1 cellular context compared by ENCODE assay signal in the genomic region with DNA sequence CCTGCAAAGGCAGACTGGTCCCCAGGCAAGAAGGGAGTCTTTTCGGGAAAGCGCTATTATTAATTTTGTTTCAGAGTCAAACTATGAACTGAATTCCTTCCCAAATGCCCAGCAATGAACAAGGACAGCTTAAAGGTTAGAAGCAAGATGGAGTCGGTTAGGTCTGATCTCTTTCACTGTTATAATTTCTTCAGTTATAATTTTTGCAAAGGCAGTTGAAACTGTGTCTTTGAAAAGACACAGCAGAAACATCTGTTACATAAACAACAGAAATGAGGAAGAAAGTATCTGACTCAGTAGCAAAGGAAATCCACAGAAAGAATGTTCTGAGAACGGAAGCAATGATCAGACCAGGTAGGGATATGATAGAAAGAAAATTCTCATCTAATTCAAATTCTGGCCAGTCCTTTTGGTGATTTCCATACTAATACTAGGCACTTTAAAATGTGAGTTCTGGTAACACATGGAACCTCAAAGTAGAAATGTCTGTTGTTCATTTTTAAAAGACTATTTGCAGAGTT.
A peak's percentile ranks its signal among the peaks of the same experiment; 100 is the strongest.
TF ChIP-seq lines count a peak whose summit lies in the region.

No MANE protein-coding gene starts in this region.

TF ChIP-seq in K562, 482 proteins besides CTCF, POLR2A, EP300 and RAD21 (continued from another document):
- peak; percentile 56; the same call in 1 of the 2 replicates for TF ChIP-seq PTRF (tag; IDR thresholded peaks at IDR 0.05)
- TF ChIP-seq GTF2E2 (tag; IDR thresholded peaks at IDR 0.05), result no peak
- TF ChIP-seq SREBF1 (IDR thresholded peaks at IDR 0.05; ENCODE audit: borderline replicate concordance, low read depth, low read length), result no peak
- TF ChIP-seq MCM3 (IDR thresholded peaks at IDR 0.05), result no peak
- TF ChIP-seq, protein P1, sequence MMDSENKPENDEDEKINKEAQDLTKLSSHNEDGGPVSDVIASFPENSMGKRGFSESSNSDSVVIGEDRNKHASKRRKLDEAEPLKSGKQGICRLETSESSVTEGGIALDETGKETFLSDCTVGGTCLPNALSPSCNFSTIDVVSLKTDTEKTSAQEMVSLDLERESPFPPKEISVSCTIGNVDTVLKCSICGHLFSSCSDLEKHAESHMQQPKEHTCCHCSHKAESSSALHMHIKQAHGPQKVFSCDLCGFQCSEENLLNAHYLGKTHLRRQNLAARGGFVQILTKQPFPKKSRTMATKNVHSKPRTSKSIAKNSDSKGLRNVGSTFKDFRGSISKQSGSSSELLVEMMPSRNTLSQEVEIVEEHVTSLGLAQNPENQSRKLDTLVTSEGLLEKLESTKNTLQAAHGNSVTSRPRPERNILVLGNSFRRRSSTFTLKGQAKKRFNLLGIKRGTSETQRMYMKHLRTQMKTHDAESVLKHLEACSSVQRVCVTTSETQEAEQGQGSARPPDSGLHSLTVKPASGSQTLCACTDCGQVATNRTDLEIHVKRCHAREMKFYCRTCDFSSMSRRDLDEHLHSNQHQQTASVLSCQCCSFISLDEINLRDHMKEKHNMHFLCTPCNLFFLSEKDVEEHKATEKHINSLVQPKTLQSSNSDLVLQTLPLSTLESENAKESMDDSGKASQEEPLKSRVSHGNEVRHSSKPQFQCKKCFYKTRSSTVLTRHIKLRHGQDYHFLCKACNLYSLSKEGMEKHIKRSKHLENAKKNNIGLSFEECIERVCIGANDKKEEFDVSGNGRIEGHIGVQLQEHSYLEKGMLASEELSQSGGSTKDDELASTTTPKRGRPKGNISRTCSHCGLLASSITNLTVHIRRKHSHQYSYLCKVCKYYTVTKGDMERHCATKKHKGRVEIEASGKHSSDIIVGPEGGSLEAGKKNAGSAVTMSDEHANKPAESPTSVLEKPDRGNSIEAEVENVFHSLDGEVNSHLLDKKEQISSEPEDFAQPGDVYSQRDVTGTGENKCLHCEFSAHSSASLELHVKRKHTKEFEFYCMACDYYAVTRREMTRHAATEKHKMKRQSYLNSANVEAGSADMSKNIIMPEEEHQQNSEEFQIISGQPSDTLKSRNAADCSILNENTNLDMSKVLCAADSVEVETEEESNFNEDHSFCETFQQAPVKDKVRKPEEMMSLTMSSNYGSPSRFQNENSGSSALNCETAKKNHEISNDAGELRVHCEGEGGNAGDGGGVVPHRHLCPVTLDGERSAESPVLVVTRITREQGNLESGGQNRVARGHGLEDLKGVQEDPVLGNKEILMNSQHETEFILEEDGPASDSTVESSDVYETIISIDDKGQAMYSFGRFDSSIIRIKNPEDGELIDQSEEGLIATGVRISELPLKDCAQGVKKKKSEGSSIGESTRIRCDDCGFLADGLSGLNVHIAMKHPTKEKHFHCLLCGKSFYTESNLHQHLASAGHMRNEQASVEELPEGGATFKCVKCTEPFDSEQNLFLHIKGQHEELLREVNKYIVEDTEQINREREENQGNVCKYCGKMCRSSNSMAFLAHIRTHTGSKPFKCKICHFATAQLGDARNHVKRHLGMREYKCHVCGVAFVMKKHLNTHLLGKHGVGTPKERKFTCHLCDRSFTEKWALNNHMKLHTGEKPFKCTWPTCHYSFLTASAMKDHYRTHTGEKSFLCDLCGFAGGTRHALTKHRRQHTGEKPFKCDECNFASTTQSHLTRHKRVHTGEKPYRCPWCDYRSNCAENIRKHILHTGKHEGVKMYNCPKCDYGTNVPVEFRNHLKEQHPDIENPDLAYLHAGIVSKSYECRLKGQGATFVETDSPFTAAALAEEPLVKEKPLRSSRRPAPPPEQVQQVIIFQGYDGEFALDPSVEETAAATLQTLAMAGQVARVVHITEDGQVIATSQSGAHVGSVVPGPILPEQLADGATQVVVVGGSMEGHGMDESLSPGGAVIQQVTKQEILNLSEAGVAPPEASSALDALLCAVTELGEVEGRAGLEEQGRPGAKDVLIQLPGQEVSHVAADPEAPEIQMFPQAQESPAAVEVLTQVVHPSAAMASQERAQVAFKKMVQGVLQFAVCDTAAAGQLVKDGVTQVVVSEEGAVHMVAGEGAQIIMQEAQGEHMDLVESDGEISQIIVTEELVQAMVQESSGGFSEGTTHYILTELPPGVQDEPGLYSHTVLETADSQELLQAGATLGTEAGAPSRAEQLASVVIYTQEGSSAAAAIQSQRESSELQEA (IDR thresholded peaks at IDR 0.05; ENCODE audit: low read depth), result no peak
- no peak for TF ChIP-seq RFX1 (IDR thresholded peaks at IDR 0.05)
- no peak for TF ChIP-seq SAFB2 (IDR thresholded peaks at IDR 0.05; ENCODE audit: borderline replicate concordance, low read depth, low read length, severe bottlenecking)
- no peak for TF ChIP-seq MTA3 (IDR thresholded peaks at IDR 0.05; ENCODE audit: borderline replicate concordance)
- TF ChIP-seq, protein P2, sequence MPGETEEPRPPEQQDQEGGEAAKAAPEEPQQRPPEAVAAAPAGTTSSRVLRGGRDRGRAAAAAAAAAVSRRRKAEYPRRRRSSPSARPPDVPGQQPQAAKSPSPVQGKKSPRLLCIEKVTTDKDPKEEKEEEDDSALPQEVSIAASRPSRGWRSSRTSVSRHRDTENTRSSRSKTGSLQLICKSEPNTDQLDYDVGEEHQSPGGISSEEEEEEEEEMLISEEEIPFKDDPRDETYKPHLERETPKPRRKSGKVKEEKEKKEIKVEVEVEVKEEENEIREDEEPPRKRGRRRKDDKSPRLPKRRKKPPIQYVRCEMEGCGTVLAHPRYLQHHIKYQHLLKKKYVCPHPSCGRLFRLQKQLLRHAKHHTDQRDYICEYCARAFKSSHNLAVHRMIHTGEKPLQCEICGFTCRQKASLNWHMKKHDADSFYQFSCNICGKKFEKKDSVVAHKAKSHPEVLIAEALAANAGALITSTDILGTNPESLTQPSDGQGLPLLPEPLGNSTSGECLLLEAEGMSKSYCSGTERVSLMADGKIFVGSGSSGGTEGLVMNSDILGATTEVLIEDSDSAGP (CRISPR knock-in tag; IDR thresholded peaks at IDR 0.05), result no peak
- TF ChIP-seq ZNF384 (IDR thresholded peaks at IDR 0.05; ENCODE audit: low read depth, low read length), result no peak
- TF ChIP-seq, protein P3, sequence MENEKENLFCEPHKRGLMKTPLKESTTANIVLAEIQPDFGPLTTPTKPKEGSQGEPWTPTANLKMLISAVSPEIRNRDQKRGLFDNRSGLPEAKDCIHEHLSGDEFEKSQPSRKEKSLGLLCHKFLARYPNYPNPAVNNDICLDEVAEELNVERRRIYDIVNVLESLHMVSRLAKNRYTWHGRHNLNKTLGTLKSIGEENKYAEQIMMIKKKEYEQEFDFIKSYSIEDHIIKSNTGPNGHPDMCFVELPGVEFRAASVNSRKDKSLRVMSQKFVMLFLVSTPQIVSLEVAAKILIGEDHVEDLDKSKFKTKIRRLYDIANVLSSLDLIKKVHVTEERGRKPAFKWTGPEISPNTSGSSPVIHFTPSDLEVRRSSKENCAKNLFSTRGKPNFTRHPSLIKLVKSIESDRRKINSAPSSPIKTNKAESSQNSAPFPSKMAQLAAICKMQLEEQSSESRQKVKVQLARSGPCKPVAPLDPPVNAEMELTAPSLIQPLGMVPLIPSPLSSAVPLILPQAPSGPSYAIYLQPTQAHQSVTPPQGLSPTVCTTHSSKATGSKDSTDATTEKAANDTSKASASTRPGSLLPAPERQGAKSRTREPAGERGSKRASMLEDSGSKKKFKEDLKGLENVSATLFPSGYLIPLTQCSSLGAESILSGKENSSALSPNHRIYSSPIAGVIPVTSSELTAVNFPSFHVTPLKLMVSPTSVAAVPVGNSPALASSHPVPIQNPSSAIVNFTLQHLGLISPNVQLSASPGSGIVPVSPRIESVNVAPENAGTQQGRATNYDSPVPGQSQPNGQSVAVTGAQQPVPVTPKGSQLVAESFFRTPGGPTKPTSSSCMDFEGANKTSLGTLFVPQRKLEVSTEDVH (IDR thresholded peaks at IDR 0.05; ENCODE audit: low read depth, partially characterized antibody), result no peak
